In genomic region chr14:58395565-58395814, GRCh38 we compare ENCODE assay signal across 11 cellular contexts. TPM values are rescaled to one million over a fixed set of nuclear protein-coding genes. Genes with fewer than 3 reads are reported as not detected.
DNase-seq lines count a peak whose midpoint lies in the region; ATAC-seq and TF ChIP-seq lines count a peak whose summit lies in the region.
"Had no signal": no experiment of that assay in that cellular context is flagged by ENCODE, and none has a peak within 500 bp of the region (broad histone marks: within the 10 kb centered on the region; RNA-seq: fewer than 3 reads in every experiment).

No MANE protein-coding gene starts in this region.

- WGBS in body of pancreas, 2 donors = 11 to 13% methylated on average over 5 to 10 of the region's 10 CpGs
- 6% methylated on average over 10 of the region's 10 CpGs for WGBS in mesenchymal stem cell
- 16 to 19% methylated on average over 8 to 10 of the region's 10 CpGs for WGBS in upper lobe of left lung, 2 donors

- H3K27ac Mint-ChIP-seq in activated naive CD4-positive, alpha-beta T cell treated with anti-CD3 and anti-CD28 coated beads, Interleukin-2, amount 50 U/mL, for 24 hours = peak overlapping the region; percentile 65

- H2AK5ac ChIP-seq in mesenchymal stem cell (ENCODE audit: low read length, severe bottlenecking) = no peak overlapping the region

- no peaks in the 10 kb centered on the region for H3K9me3 Mint-ChIP-seq in activated naive CD4-positive, alpha-beta T cell treated with anti-CD3 and anti-CD28 coated beads, Interleukin-2, amount 50 U/mL, for 24 hours

- H3K4ac ChIP-seq in mesenchymal stem cell (ENCODE audit: low read depth in 1 of 2, low read length in 2 of 2) = peak overlapping the region in 1 of 2 experiments; percentile 34

- TF ChIP-seq CTCF in body of pancreas (IDR thresholded peaks at IDR 0.05) (peak in 2 of 7 experiments; percentile 38 to 45), upper lobe of left lung (IDR thresholded peaks at IDR 0.05) (no peak)

- no peaks in the 10 kb centered on the region for H3K27me3 Mint-ChIP-seq in activated naive CD4-positive, alpha-beta T cell treated with anti-CD3 and anti-CD28 coated beads, Interleukin-2, amount 50 U/mL, for 24 hours

- H3K4me3 ChIP-seq in body of pancreas = peak overlapping the region in 1 of 2 donors; percentile 37
- H3K4me3 ChIP-seq in mesenchymal stem cell (ENCODE audit: insufficient read depth in 1 of 2, low read depth in 1 of 2, low read length in 2 of 2) = peak overlapping the region; percentile 59 to 75
- peak overlapping the region in 3 of 4 donors; percentile 54 to 76 (median 64) for H3K4me3 ChIP-seq in upper lobe of left lung

- intact Hi-C loops in body of pancreas (cut with DNase I) = no loop called here

- no peak overlapping the region for H2BK5ac ChIP-seq in mesenchymal stem cell (ENCODE audit: low read depth, low read length, poor library complexity, severe bottlenecking)

- H3K4me1 ChIP-seq in body of pancreas (peaks cover 18% of the 10 kb centered on the region), mesenchymal stem cell (ENCODE audit: control insufficient read depth, insufficient read depth, low read depth, low read length) (peaks cover 9% of the 10 kb centered on the region), upper lobe of left lung (peaks cover 3 to 15% (median 7%) of the 10 kb centered on the region in 4 donors)

- H3K9ac ChIP-seq in mesenchymal stem cell (ENCODE audit: low read length) = peak overlapping the region; percentile 79

- no peak for TF ChIP-seq EP300 in upper lobe of left lung (IDR thresholded peaks at IDR 0.05)

- H4K91ac ChIP-seq in mesenchymal stem cell (ENCODE audit: low read length) = no peak overlapping the region

- no peak overlapping the region for H2BK12ac ChIP-seq in mesenchymal stem cell (ENCODE audit: low read length in 2 of 2)

- H3K79me1 ChIP-seq in mesenchymal stem cell (replicated peaks; ENCODE audit: low read length, poor library complexity, severe bottlenecking) = no peaks in the 10 kb centered on the region

- no peaks in the 10 kb centered on the region for H3K36me3 ChIP-seq in body of pancreas (replicated peaks in 1 of 2; ENCODE audit: insufficient read depth in 1 of 2, low read depth in 2 of 2)
- no peaks in the 10 kb centered on the region for H3K36me3 ChIP-seq in mesenchymal stem cell (ENCODE audit: control insufficient read depth in 1 of 2, insufficient read depth in 2 of 2, low read depth in 1 of 2, low read length in 2 of 2)
- no peaks in the 10 kb centered on the region for H3K36me3 ChIP-seq in upper lobe of left lung

- peak overlapping the region; percentile 13 to 42 for H3K18ac ChIP-seq in mesenchymal stem cell (ENCODE audit: low read depth in 1 of 2, low read length in 2 of 2)

- H3K4me3 Mint-ChIP-seq in activated naive CD4-positive, alpha-beta T cell treated with anti-CD3 and anti-CD28 coated beads, Interleukin-2, amount 50 U/mL, for 24 hours = peak overlapping the region; percentile 83

- peak overlapping the region; percentile 95 for H3K4me2 ChIP-seq in mesenchymal stem cell (ENCODE audit: low read length, poor library complexity, severe bottlenecking)

- ATAC-seq in body of pancreas (no peak), upper lobe of left lung (ENCODE audit: low FRiP score in 2 of 2) (no peak), HG03175 (IDR thresholded peaks at IDR 0.05; ENCODE audit: unreplicated experiment) (no peak)

- TF ChIP-seq POLR2A in body of pancreas (IDR thresholded peaks at IDR 0.05) = no peak
- TF ChIP-seq POLR2A in upper lobe of left lung (IDR thresholded peaks at IDR 0.05) = no peak

- peak overlapping the region; percentile 93 for H4K8ac ChIP-seq in mesenchymal stem cell (ENCODE audit: low read length)

- peak overlapping the region; percentile 84 for H2AFZ ChIP-seq in mesenchymal stem cell (ENCODE audit: low read depth, low read length)

- no peak overlapping the region for H2BK15ac ChIP-seq in mesenchymal stem cell (ENCODE audit: low read depth, poor library complexity, severe bottlenecking)

- peak overlapping the region in 1 of 2 experiments; percentile 0 for H3K14ac ChIP-seq in mesenchymal stem cell (ENCODE audit: low read length in 2 of 2)

- no peak for DNase-seq in activated naive CD4-positive, alpha-beta T cell treated with anti-CD3 and anti-CD28 coated beads, Interleukin-2, amount 50 U/mL, for 16 hours
- DNase-seq in body of pancreas = no peak
- no peak for DNase-seq in mesenchymal stem cell
- no peak for DNase-seq in upper lobe of left lung
- no peak for DNase-seq in NCI-H1105 treated with DMSO at 0.1 percent for 48 hours (lab: John Stamatoyannopoulos, UW)
- DNase-seq in NCI-H2107 treated with DMSO at 0.1 percent for 48 hours (lab: John Stamatoyannopoulos, UW; ENCODE audit: unreplicated experiment) = no peak
- DNase-seq: DND-41 had no signal

- H2BK120ac ChIP-seq in mesenchymal stem cell (ENCODE audit: low read depth, low read length) = no peak overlapping the region

- H3K27me3 ChIP-seq in body of pancreas (no peaks in the 10 kb centered on the region), mesenchymal stem cell (ENCODE audit: control insufficient read depth in 1 of 2, insufficient read depth in 1 of 2, low read length in 2 of 2) (no peaks in the 10 kb centered on the region), upper lobe of left lung (no peaks in the 10 kb centered on the region)

- peaks cover 14% of the 10 kb centered on the region for H3K4me1 Mint-ChIP-seq in activated naive CD4-positive, alpha-beta T cell treated with anti-CD3 and anti-CD28 coated beads, Interleukin-2, amount 50 U/mL, for 24 hours

- peaks cover 2% of the 10 kb centered on the region for H3K36me3 Mint-ChIP-seq in activated naive CD4-positive, alpha-beta T cell treated with anti-CD3 and anti-CD28 coated beads, Interleukin-2, amount 50 U/mL, for 24 hours

- H3K23ac ChIP-seq in mesenchymal stem cell (ENCODE audit: low read length in 2 of 2) = no peak overlapping the region

- H3K9me3 ChIP-seq in body of pancreas (no peaks in the 10 kb centered on the region), mesenchymal stem cell (ENCODE audit: control insufficient read depth, low read length) (no peaks in the 10 kb centered on the region), upper lobe of left lung (no peaks in the 10 kb centered on the region)

- H3K27ac ChIP-seq in body of pancreas (peak overlapping the region; percentile 74 to 91 (median 88)), mesenchymal stem cell (ENCODE audit: low read length, poor library complexity, severe bottlenecking) (no peak overlapping the region), upper lobe of left lung (peak overlapping the region; percentile 78 to 83 (median 82))
- H3K27ac ChIP-seq: HL-60 had no signal

RNA-seq across cellular contexts. Expression of gene TOMM20L, which starts 0.2 kb away (rescaled TPM):
- 10 to 100 TPM in 1 of 2 donors, not detected in 1; 19.7 TPM for total RNA-seq in body of pancreas
- polyA plus RNA-seq in mesenchymal stem cell (2013, experiment 1 of 2) = not detected
- not detected for polyA plus RNA-seq in mesenchymal stem cell (2013, experiment 2 of 2)
- 1 to 10 TPM in 1 of 6 donors, not detected in 5; 1.3 TPM for total RNA-seq in upper lobe of left lung
- total RNA-seq: activated CD8-positive, alpha-beta memory T cell treated with anti-CD3 and anti-CD28 coated beads for 36 hours had no signal

RNA-seq across cellular contexts. Expression of gene TIMM9, which starts 31.8 kb away (rescaled TPM):
- total RNA-seq in body of pancreas (10 to 100 TPM; 11.5 to 26.5 TPM), upper lobe of left lung (10 to 100 TPM in 5 of 6 donors, 1 to 10 TPM in 1; 8.7 to 24.3 (median 20.5) TPM)
- polyA plus RNA-seq in mesenchymal stem cell (2013, experiment 1 of 2) = 53.0 TPM
- 53.1 TPM for polyA plus RNA-seq in mesenchymal stem cell (2013, experiment 2 of 2)

RNA-seq across cellular contexts. Expression of gene KIAA0586, which starts 32.0 kb away (rescaled TPM):
- total RNA-seq in body of pancreas (10 to 100 TPM in 1 of 2 donors, 1 to 10 TPM in 1; 9.2 to 20.0 TPM), upper lobe of left lung (10 to 100 TPM in 5 of 6 donors, 1 to 10 TPM in 1; 9.2 to 29.3 (median 12.2) TPM)
- polyA plus RNA-seq in mesenchymal stem cell (2013, experiment 1 of 2) = 7.9 TPM
- polyA plus RNA-seq in mesenchymal stem cell (2013, experiment 2 of 2) = 7.7 TPM
